22 cellular contexts compared by ENCODE assay signal in the genomic region with DNA sequence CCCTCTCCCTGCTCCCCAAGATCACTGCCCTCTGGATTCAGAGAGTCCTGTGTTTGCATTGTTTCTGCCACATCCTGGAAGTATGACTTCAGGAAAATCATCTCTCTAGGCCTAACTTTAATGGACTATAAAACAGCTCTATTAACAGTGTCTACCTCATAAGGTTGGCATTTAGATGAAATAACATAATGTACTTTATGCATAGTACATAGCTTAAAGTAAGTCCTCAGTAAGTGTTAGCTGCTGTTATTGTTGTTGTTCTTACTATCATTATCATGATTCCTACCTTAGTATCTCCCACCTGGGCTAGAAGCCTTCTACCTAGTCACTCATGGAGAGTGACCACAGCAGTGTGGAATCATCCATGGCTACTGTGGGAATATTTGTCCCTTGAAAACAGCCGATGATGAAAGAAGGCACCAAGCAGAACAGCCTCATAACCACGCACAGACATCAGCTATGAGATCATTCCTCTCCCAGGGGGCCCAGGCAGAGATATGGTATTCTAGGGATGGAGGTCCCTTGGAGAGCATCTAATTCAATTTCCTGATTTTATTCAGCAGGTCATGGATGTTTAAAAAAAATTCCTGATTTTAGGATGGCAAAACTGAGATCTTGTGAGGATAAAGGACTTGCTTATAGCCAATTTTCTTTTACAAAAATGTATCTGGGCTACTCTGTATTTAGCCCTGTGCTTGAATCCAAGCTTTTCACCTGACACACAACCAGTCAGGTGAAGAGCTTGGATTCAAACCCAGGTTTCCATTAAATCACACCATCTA. TPM values are rescaled to one million over a fixed set of nuclear protein-coding genes. Genes with fewer than 3 reads are reported as not detected.
DNase-seq lines count a peak whose midpoint lies in the region; ATAC-seq, FAIRE-seq and TF ChIP-seq lines count a peak whose summit lies in the region.
"Had no signal": no experiment of that assay in that cellular context is flagged by ENCODE, and none has a peak within 500 bp of the region (broad histone marks: within the 10 kb centered on the region; RNA-seq: fewer than 3 reads in every experiment).

No MANE protein-coding gene starts in this region.

- H3K9me3 ChIP-seq in BLaER1 (no peaks in the 10 kb centered on the region), OCI-LY7 (ENCODE audit: low read length) (no peaks in the 10 kb centered on the region), HepG2 (ENCODE audit: low read length) (no peaks in the 10 kb centered on the region)
- H3K9me3 ChIP-seq: Caco-2, esophagus muscularis mucosa, neutrophil, right lobe of liver, vagina had no signal

- H3K27me3 Mint-ChIP-seq in osteocyte (ENCODE audit: unreplicated experiment) = peaks cover 22% of the 10 kb centered on the region

- H3K4me2 ChIP-seq in BLaER1 = peak overlapping the region; percentile 80
- peak overlapping the region; percentile 80 for H3K4me2 ChIP-seq in OCI-LY7 (ENCODE audit: low read length)
- H3K4me2 ChIP-seq in HepG2 (ENCODE audit: low read depth, low read length) = no peak overlapping the region
- H3K4me2 ChIP-seq: hepatocyte had no signal

- H3K27ac Mint-ChIP-seq in osteocyte (ENCODE audit: unreplicated experiment) = no peak overlapping the region
- H3K27ac Mint-ChIP-seq: activated naive CD4-positive, alpha-beta T cell treated with anti-CD3 and anti-CD28 coated beads, Interleukin-2, amount 10 ng/mL, durations not matched to agents 7 days and 5 days had no signal

- in situ Hi-C loops in HepG2 (cut with HindIII; ENCODE audit: extremely low pct_ligation_motif_present, low pct_unique_long_range_greater_than_20kb) (no loop called here), GM13976 (cut with MboI; ENCODE audit: low sequenced_read_pairs, unreplicated experiment) (no loop called here)

- no peaks in the 10 kb centered on the region for H3K27me3 ChIP-seq in BLaER1
- no peaks in the 10 kb centered on the region; a peak in 2 of 5 replicates for H3K27me3 ChIP-seq in HepG2 (ENCODE audit: control insufficient read depth in 1 of 2, insufficient read depth in 2 of 2, low read length in 2 of 2)
- H3K27me3 ChIP-seq: esophagus muscularis mucosa, right lobe of liver, vagina had no signal

- CTCF ChIA-PET in OCI-LY7 (lab: Charles Lee; ENCODE audit: unreplicated experiment) = interaction anchor here (0.5 to 0.9 kb wide), 2 partner anchors 9 to 27 kb away, joined by 3 to 4 read pairs; no protein-coding TSS in a partner anchor
- CTCF ChIA-PET in HepG2 (lab: Yijun Ruan, JAX; ENCODE audit: low intra/inter-chr PET ratio, low total read pairs) = no interaction called here

- H3K27ac ChIP-seq in BLaER1 (no peak overlapping the region), OCI-LY7 (ENCODE audit: low read depth, low read length, poor library complexity, severe bottlenecking) (no peak overlapping the region), epithelial cell of prostate (peak overlapping the region; percentile 37), HepG2 (ENCODE audit: extremely low read length, insufficient read depth, low read length) (no peak overlapping the region)
- H3K27ac ChIP-seq: esophagus muscularis mucosa, hepatocyte, neutrophil, right lobe of liver, vagina had no signal

- peak overlapping the region; percentile 57; the same call in 1 of the 2 replicates for H2AFZ ChIP-seq in OCI-LY7 (ENCODE audit: low read length)
- no peak overlapping the region for H2AFZ ChIP-seq in HepG2 (ENCODE audit: low read length)
- H2AFZ ChIP-seq: hepatocyte had no signal

- TF ChIP-seq EP300 in HepG2 (IDR thresholded peaks at IDR 0.05; ENCODE audit: low read depth in 2 of 2, low read length in 2 of 2) = no peak
- no peak for TF ChIP-seq EP300 in HepG2 (CRISPR knock-in tag; IDR thresholded peaks at IDR 0.05; ENCODE audit: borderline replicate concordance)

- no peak for ATAC-seq in HepG2
- ATAC-seq: GM12878, right lobe of liver had no signal

- TF ChIP-seq CTCF in OCI-LY7 (conservative IDR thresholded peaks at IDR 0.05; ENCODE audit: low read length) (no peak), osteocyte (IDR thresholded peaks at IDR 0.05) (no peak), HepG2 (CRISPR knock-in tag; IDR thresholded peaks at IDR 0.05) (no peak), GM13976 (IDR thresholded peaks at IDR 0.05; ENCODE audit: borderline replicate concordance, control extremely low read depth, extremely low read depth, insufficient read depth, missing control alignments) (no peak)

- intact Hi-C loops in OCI-LY7 (cut with micrococcal nuclease; ENCODE audit: unreplicated experiment) (no loop called here), HepG2 (cut with micrococcal nuclease; ENCODE audit: unreplicated experiment) (no loop called here)

- H3K4me3 ChIP-seq in BLaER1 = no peak overlapping the region
- H3K4me3 ChIP-seq in OCI-LY7 (ENCODE audit: low read depth, low read length, poor library complexity, severe bottlenecking) = no peak overlapping the region
- H3K4me3 ChIP-seq in HepG2 (replicated peaks in 1 of 3; ENCODE audit: insufficient read depth in 1 of 3, low read depth in 2 of 3, low read length in 3 of 3) = no peak overlapping the region
- H3K4me3 ChIP-seq: esophagus muscularis mucosa, GM12878, hepatocyte, right lobe of liver, vagina had no signal

- POLR2A ChIA-PET in OCI-LY7 (lab: Charles Lee) = interaction anchor here (1.0 to 2.4 kb wide), 5 partner anchors 9 to 258 kb away, joined by 3 to 10 read pairs (median 3); no protein-coding TSS in a partner anchor
- POLR2A ChIA-PET in HepG2 (lab: Yijun Ruan, JAX) = interaction anchor here (1.4 kb wide), 1 partner anchor 54 kb away, joined by 7 read pairs; no protein-coding TSS in a partner anchor

- TF ChIP-seq RAD21 in HepG2 (CRISPR knock-in tag; IDR thresholded peaks at IDR 0.05) = no peak

- H3K4me1 ChIP-seq in BLaER1 (peaks cover 57% of the 10 kb centered on the region), OCI-LY7 (ENCODE audit: insufficient read depth, low read length, poor library complexity, severe bottlenecking) (peaks cover 58% of the 10 kb centered on the region), HepG2 (ENCODE audit: insufficient read depth, low read length) (peaks cover 25% of the 10 kb centered on the region)
- H3K4me1 ChIP-seq: Caco-2 had no signal

- BruUV-seq in OCI-LY7 (replicated peaks; lab: Mats Ljungman, UMichigan) (no TSS peak), HepG2 (replicated peaks; lab: Mats Ljungman, UMichigan) (no TSS peak)

- no peak for TF ChIP-seq POLR2A in HepG2 (IDR thresholded peaks at IDR 0.05; ENCODE audit: insufficient read depth in 1 of 2, low read depth in 2 of 2, low read length in 2 of 2)

- H3K4me3 Mint-ChIP-seq in osteocyte (ENCODE audit: unreplicated experiment) = no peak overlapping the region
- H3K4me3 Mint-ChIP-seq: activated naive CD4-positive, alpha-beta T cell treated with anti-CD3 and anti-CD28 coated beads, Interleukin-2, amount 10 ng/mL, durations not matched to agents 7 days and 5 days had no signal

- no peaks in the 10 kb centered on the region for H4K20me1 ChIP-seq in BLaER1
- no peaks in the 10 kb centered on the region for H4K20me1 ChIP-seq in OCI-LY7 (ENCODE audit: insufficient read depth, low read length)
- no peaks in the 10 kb centered on the region for H4K20me1 ChIP-seq in HepG2 (ENCODE audit: insufficient read depth, low read length)

- H3K4me1 Mint-ChIP-seq in osteocyte (ENCODE audit: unreplicated experiment) = peaks cover 4% of the 10 kb centered on the region

- no peaks in the 10 kb centered on the region for H3K36me3 Mint-ChIP-seq in osteocyte (ENCODE audit: unreplicated experiment)
- H3K36me3 Mint-ChIP-seq: activated naive CD4-positive, alpha-beta T cell treated with anti-CD3 and anti-CD28 coated beads, Interleukin-2, amount 10 ng/mL, durations not matched to agents 7 days and 5 days had no signal

- 0% methylated on average over 2 of the region's 2 CpGs for WGBS in HepG2 (ENCODE audit: low lambda C conversion rate)

- no peaks in the 10 kb centered on the region for H3K9me2 ChIP-seq in OCI-LY7 (ENCODE audit: insufficient read depth, low read length)

- H3K79me2 ChIP-seq in OCI-LY7 (ENCODE audit: insufficient read depth, low read depth, low read length) = no peaks in the 10 kb centered on the region
- no peaks in the 10 kb centered on the region for H3K79me2 ChIP-seq in HepG2 (ENCODE audit: insufficient read depth, low read length)
- H3K79me2 ChIP-seq: hepatocyte had no signal

- H3K9me3 Mint-ChIP-seq in osteocyte (ENCODE audit: unreplicated experiment) = no peaks in the 10 kb centered on the region
- H3K9me3 Mint-ChIP-seq: activated naive CD4-positive, alpha-beta T cell treated with anti-CD3 and anti-CD28 coated beads, Interleukin-2, amount 10 ng/mL, durations not matched to agents 7 days and 5 days had no signal

- no peaks in the 10 kb centered on the region for H3K36me3 ChIP-seq in BLaER1
- no peaks in the 10 kb centered on the region for H3K36me3 ChIP-seq in OCI-LY7 (ENCODE audit: insufficient read depth, low read length)
- H3K36me3 ChIP-seq in HepG2 (replicated peaks in 1 of 2; ENCODE audit: control insufficient read depth in 1 of 2, insufficient read depth in 2 of 2, low read length in 2 of 2) = no peaks in the 10 kb centered on the region
- H3K36me3 ChIP-seq: esophagus muscularis mucosa, neutrophil, right lobe of liver, vagina had no signal

- FAIRE-seq in HepG2 (lab: Jason Lieb, UNC) = no peak
- FAIRE-seq: G401.6, GM12878, HTR-8/SVneo had no signal

- DNase-seq in OCI-LY7 (ENCODE audit: low spot score) (no peak), epithelial cell of prostate (ENCODE audit: low read depth, low spot score) (no peak), osteocyte (ENCODE audit: extremely low spot score, unreplicated experiment) (peak; percentile 27), HepG2 (ENCODE audit: low spot score) (no peak), DMS79 treated with DMSO at 0.1 percent for 48 hours (lab: John Stamatoyannopoulos, UW) (no peak), SIG-M5 treated with dmso at 0.1 percent for 504 hours (lab: John Stamatoyannopoulos, UW; ENCODE audit: unreplicated experiment) (no peak), GM13976 (ENCODE audit: low spot score) (no peak)
- DNase-seq: activated naive CD4-positive, alpha-beta T cell treated with anti-CD3 and anti-CD28 coated beads, Interleukin-2, amount 10 ng/mL, durations not matched to agents 7 days and 5 days; activated T-cell treated with anti-CD3 and anti-CD28 coated beads, Interleukin-2, amount 50 U/mL, for 1 hour; Caco-2; NCI-H526 treated with DMSO at 0.1 percent for 48 hours; right lobe of liver; stimulated activated CD4-positive, alpha-beta T cell treated with anti-CD3 and anti-CD28 coated beads, Interleukin-1b, Interleukin-23, amount 100 ng/mL, for 48 hours had no signal

- no peak overlapping the region for H3K9ac ChIP-seq in BLaER1
- no peak overlapping the region for H3K9ac ChIP-seq in HepG2 (ENCODE audit: insufficient read depth, low read depth, low read length)

RNA-seq across cellular contexts. Expression of a gene that starts 1.9 kb away (rescaled TPM):
- total RNA-seq in OCI-LY7 (2014; rRNA removed; shearing (Covaris generic)) = 0.13 and 0.92 TPM in 2 replicates
- 0.28 and 0.32 TPM in 2 replicates for total RNA-seq in OCI-LY7 (2022)
- not detected in 2 replicates for total RNA-seq in osteocyte
- total RNA-seq in HepG2 (2016; rRNA removed; fragmentation: Illumina TruSeq; extraction: Trizol) = not detected in 2 replicates
- total RNA-seq in HepG2 (2016; cell fraction: cytosol; rRNA removed; fragmentation: Illumina TruSeq; extraction: Trizol; ENCODE audit: low read depth) = not detected in 2 replicates
- total RNA-seq in HepG2 (2016; cell fraction: insoluble cytoplasmic fraction; rRNA removed; fragmentation: Illumina TruSeq; extraction: Trizol) = not detected in 2 replicates
- not detected in 2 replicates for total RNA-seq in HepG2 (2016; cell fraction: membrane; rRNA removed; fragmentation: Illumina TruSeq; extraction: Trizol)
- not detected in 2 replicates for total RNA-seq in HepG2 (2016; cell fraction: nucleus; rRNA removed; fragmentation: Illumina TruSeq; extraction: Trizol)
- not detected in 2 replicates for polyA plus RNA-seq in HepG2 (2011; rRNA removed)
- polyA plus RNA-seq in HepG2 (2011; cell fraction: cytosol; rRNA removed) = not detected in 2 replicates
- not detected in 2 replicates for polyA plus RNA-seq in HepG2 (2011; cell fraction: nucleus; rRNA removed)
- not detected in 2 replicates for polyA plus RNA-seq in HepG2 (2012)
- not detected in 2 replicates for polyA plus RNA-seq in HepG2 (2016; cell fraction: cytosol; fragmentation: Illumina TruSeq; extraction: Trizol; ENCODE audit: low read depth)
- not detected in 2 replicates for polyA plus RNA-seq in HepG2 (2016; cell fraction: insoluble cytoplasmic fraction; fragmentation: Illumina TruSeq; extraction: Trizol; ENCODE audit: low read depth)
- polyA plus RNA-seq in HepG2 (2016; cell fraction: membrane; fragmentation: Illumina TruSeq; extraction: Trizol; ENCODE audit: low read depth) = not detected in 2 replicates
- polyA plus RNA-seq in HepG2 (2016; cell fraction: nucleus; fragmentation: Illumina TruSeq; extraction: Trizol; ENCODE audit: insufficient read depth, low read depth) = not detected in 2 replicates
- polyA minus RNA-seq in HepG2 (2011; rRNA and poly(A)+ RNA removed; ENCODE audit: low replicate concordance) = not detected in 2 replicates
- not detected in 2 replicates for polyA minus RNA-seq in HepG2 (2011; cell fraction: cytosol; rRNA and poly(A)+ RNA removed)
- under 0.01 TPM in 1 of 2 replicates, not detected in the other for polyA minus RNA-seq in HepG2 (2011; cell fraction: nucleus; rRNA and poly(A)+ RNA removed)
- total RNA-seq: Caco-2, esophagus muscularis mucosa, hepatocyte, right lobe of liver, subcutaneous adipose tissue, vagina had no signal

RNA-seq across cellular contexts. Expression of a gene that starts 5.4 kb away (rescaled TPM):
- 7.3 and 8.6 TPM in 2 replicates for total RNA-seq in OCI-LY7 (2014; rRNA removed; shearing (Covaris generic))
- 13.6 and 13.7 TPM in 2 replicates for total RNA-seq in OCI-LY7 (2022)
- 8.9 and 9.6 TPM in 2 replicates for total RNA-seq in osteocyte
- 2.7 and 2.9 TPM in 2 replicates for total RNA-seq in HepG2 (2016; rRNA removed; fragmentation: Illumina TruSeq; extraction: Trizol)
- 3.1 and 4.9 TPM in 2 replicates for total RNA-seq in HepG2 (2016; cell fraction: cytosol; rRNA removed; fragmentation: Illumina TruSeq; extraction: Trizol; ENCODE audit: low read depth)
- total RNA-seq in HepG2 (2016; cell fraction: insoluble cytoplasmic fraction; rRNA removed; fragmentation: Illumina TruSeq; extraction: Trizol) = 2.6 and 3.0 TPM in 2 replicates
- total RNA-seq in HepG2 (2016; cell fraction: membrane; rRNA removed; fragmentation: Illumina TruSeq; extraction: Trizol) = 2.5 and 2.6 TPM in 2 replicates
- 3.3 and 3.8 TPM in 2 replicates for total RNA-seq in HepG2 (2016; cell fraction: nucleus; rRNA removed; fragmentation: Illumina TruSeq; extraction: Trizol)
- polyA plus RNA-seq in HepG2 (2011; rRNA removed) = 3.0 and 3.5 TPM in 2 replicates
- 2.4 TPM in 2 replicates for polyA plus RNA-seq in HepG2 (2011; cell fraction: cytosol; rRNA removed)
- polyA plus RNA-seq in HepG2 (2011; cell fraction: nucleus; rRNA removed) = 3.2 and 3.8 TPM in 2 replicates
- polyA plus RNA-seq in HepG2 (2012) = 3.0 and 3.3 TPM in 2 replicates
- polyA plus RNA-seq in HepG2 (2016; cell fraction: cytosol; fragmentation: Illumina TruSeq; extraction: Trizol; ENCODE audit: low read depth) = 0.59 and 0.61 TPM in 2 replicates
- polyA plus RNA-seq in HepG2 (2016; cell fraction: insoluble cytoplasmic fraction; fragmentation: Illumina TruSeq; extraction: Trizol; ENCODE audit: low read depth) = 4.2 and 4.9 TPM in 2 replicates
- polyA plus RNA-seq in HepG2 (2016; cell fraction: membrane; fragmentation: Illumina TruSeq; extraction: Trizol; ENCODE audit: low read depth) = 2.1 and 2.3 TPM in 2 replicates
- polyA plus RNA-seq in HepG2 (2016; cell fraction: nucleus; fragmentation: Illumina TruSeq; extraction: Trizol; ENCODE audit: insufficient read depth, low read depth) = 6.8 and 8.2 TPM in 2 replicates
- polyA minus RNA-seq in HepG2 (2011; rRNA and poly(A)+ RNA removed; ENCODE audit: low replicate concordance) = 1.8 and 2.1 TPM in 2 replicates
- 1.5 and 1.6 TPM in 2 replicates for polyA minus RNA-seq in HepG2 (2011; cell fraction: cytosol; rRNA and poly(A)+ RNA removed)
- 3.1 TPM in 2 replicates for polyA minus RNA-seq in HepG2 (2011; cell fraction: nucleus; rRNA and poly(A)+ RNA removed)
